ENCODE assay signal across 7 cellular contexts in the genomic region with DNA sequence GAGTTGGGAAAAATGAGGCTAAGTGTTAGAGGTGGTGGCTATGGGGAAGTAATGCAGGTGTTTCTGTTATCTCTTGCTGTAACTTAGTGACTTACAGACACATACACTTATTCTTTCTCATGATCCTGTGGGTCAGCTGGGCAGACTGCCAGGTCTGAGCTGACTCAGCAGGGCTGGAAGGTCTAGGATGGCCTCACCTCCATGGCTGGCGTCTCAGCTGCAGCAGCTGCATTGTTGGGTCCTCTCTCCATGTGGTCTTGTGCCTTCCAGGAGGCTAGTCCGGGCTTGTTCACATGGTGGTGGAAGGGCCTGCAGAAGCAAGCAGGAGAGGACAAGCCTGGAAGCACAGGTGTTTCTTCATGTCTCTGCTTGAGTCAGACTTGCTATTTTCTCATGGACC.
A peak's percentile ranks its signal among the peaks of the same experiment; 100 is the strongest.
DNase-seq lines count a peak whose midpoint lies in the region; ATAC-seq and FAIRE-seq lines count a peak whose summit lies in the region.

No MANE protein-coding gene starts in this region.

- H3K27ac ChIP-seq in right cardiac atrium (ENCODE audit: low read length), result no peak overlapping the region

- no peak overlapping the region for H3K4me3 Mint-ChIP-seq in stimulated activated effector memory CD8-positive, alpha-beta T cell treated with anti-CD3 and anti-CD28 coated beads, Interleukin-12 subunit alpha, Interleukin-12 subunit beta, amount 100 ng/mL, for 72 hours

- H3K4me3 ChIP-seq in right cardiac atrium (ENCODE audit: low read length), result no peak overlapping the region

- H3K36me3 Mint-ChIP-seq in stimulated activated effector memory CD8-positive, alpha-beta T cell treated with anti-CD3 and anti-CD28 coated beads, Interleukin-12 subunit alpha, Interleukin-12 subunit beta, amount 100 ng/mL, for 72 hours, result no peaks in the 10 kb centered on the region

- FAIRE-seq in RCC 7860 (lab: Jason Lieb, UNC), result peak; percentile 96

- peaks cover 2% of the 10 kb centered on the region for H3K4me1 ChIP-seq in right cardiac atrium (ENCODE audit: control insufficient read depth, insufficient read depth, low read length)

- H3K9me3 ChIP-seq in right cardiac atrium (ENCODE audit: control insufficient read depth, low read length), result no peaks in the 10 kb centered on the region

- H3K4me1 Mint-ChIP-seq in stimulated activated effector memory CD8-positive, alpha-beta T cell treated with anti-CD3 and anti-CD28 coated beads, Interleukin-12 subunit alpha, Interleukin-12 subunit beta, amount 100 ng/mL, for 72 hours, result peaks cover 6% of the 10 kb centered on the region

- ATAC-seq in GM19324 (IDR thresholded peaks at IDR 0.05; ENCODE audit: low FRiP score, unreplicated experiment), result peak; percentile 65
- ATAC-seq in HG03060 (IDR thresholded peaks at IDR 0.05; ENCODE audit: low read depth, unreplicated experiment), result peak; percentile 81
- ATAC-seq in right cardiac atrium, result peak in 1 of 2 donors; percentile 35
- no peak for ATAC-seq in stimulated activated effector memory CD8-positive, alpha-beta T cell treated with anti-CD3 and anti-CD28 coated beads, Interleukin-12 subunit alpha, Interleukin-12 subunit beta, amount 100 ng/mL, for 72 hours

- no peaks in the 10 kb centered on the region for H3K27me3 ChIP-seq in right cardiac atrium (ENCODE audit: control insufficient read depth, insufficient read depth)

- no peaks in the 10 kb centered on the region for H3K9me3 Mint-ChIP-seq in stimulated activated effector memory CD8-positive, alpha-beta T cell treated with anti-CD3 and anti-CD28 coated beads, Interleukin-12 subunit alpha, Interleukin-12 subunit beta, amount 100 ng/mL, for 72 hours

- WGBS in right cardiac atrium, result 75% methylated on average over 2 of the region's 2 CpGs

- H3K27ac Mint-ChIP-seq in stimulated activated effector memory CD8-positive, alpha-beta T cell treated with anti-CD3 and anti-CD28 coated beads, Interleukin-12 subunit alpha, Interleukin-12 subunit beta, amount 100 ng/mL, for 72 hours, result no peak overlapping the region

- DNase-seq in RCC 7860 (ENCODE audit: low spot score) (peak; percentile 89), right cardiac atrium (peak in 2 of 3 donors; percentile 37 to 69), activated gamma-delta T cell (lab: John Stamatoyannopoulos, UW) (no peak)
- no peak for DNase-seq in stimulated activated effector memory CD8-positive, alpha-beta T cell treated with anti-CD3 and anti-CD28 coated beads, Interleukin-12 subunit alpha, Interleukin-12 subunit beta, amount 100 ng/mL, for 72 hours (ENCODE audit: low spot score in 2 of 2)
- DNase-seq in NK-92 treated with Interleukin-12 subunit alpha and Interleukin-12 subunit beta, amount 100 ng/mL, for 24 hours (lab: John Stamatoyannopoulos, UW), result no peak

- intact Hi-C loops in right cardiac atrium (cut with DNase I), result no loop called here

Comparison
In these comparisons a context has a peak if more than half of its experiments do, and no peak if none do; other contexts are left out.
1. DNase-seq: peak in RCC 7860 (single experiment) and right cardiac atrium (2 of 3); none in stimulated activated effector memory CD8-positive, alpha-beta T cell treated with anti-CD3 and anti-CD28 coated beads, Interleukin-12 subunit alpha, Interleukin-12 subunit beta, amount 100 ng/mL, for 72 hours (0 of 2), activated gamma-delta T cell (single experiment) and NK-92 treated with Interleukin-12 subunit alpha and Interleukin-12 subunit beta, amount 100 ng/mL, for 24 hours (single experiment).